ENCODE assay signal across 1 cellular context in the genomic region with DNA sequence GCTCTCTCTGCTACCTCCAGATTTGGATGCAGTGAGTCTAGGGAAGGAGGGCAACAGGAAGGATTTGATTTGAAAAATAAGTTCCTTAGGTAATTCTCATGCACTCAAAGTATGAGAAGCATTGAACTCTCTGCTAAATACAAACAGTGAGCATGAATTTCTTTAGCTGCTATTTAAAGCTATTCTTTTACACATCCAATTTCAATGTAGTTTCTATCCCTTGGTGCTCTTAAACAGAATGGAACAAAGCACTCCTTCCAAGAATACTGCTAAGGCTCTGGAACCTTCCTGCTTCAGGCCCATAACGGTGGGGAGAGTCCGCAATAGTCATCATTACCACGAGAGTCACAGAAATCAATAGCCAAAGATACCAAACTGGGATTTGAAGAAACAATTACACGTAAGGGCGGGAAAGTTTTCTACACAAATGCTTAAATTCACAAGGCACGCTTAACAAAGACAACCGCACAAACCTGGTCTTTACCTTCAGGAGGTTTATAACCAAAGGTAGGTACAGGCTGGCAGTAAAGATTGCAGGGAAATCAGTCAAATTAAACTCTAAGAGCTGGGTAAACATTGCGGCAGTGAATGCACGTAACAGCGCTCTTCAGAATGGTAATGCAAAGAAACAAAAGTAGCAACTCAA.
TF ChIP-seq lines count a peak whose summit lies in the region.

No MANE protein-coding gene starts in this region.

TF ChIP-seq in IMR-90, 13 proteins besides CTCF, POLR2A, EP300 and RAD21 (continued from another document):
- TF ChIP-seq NFE2L2 (IDR thresholded peaks at IDR 0.05; ENCODE audit: low read depth, low read length) (no peak), RCOR1 (IDR thresholded peaks at IDR 0.05; ENCODE audit: insufficient replicate concordance, low read length) (no peak), FOS (IDR thresholded peaks at IDR 0.05; ENCODE audit: low read depth, low read length) (no peak), MXI1 (IDR thresholded peaks at IDR 0.05; ENCODE audit: borderline replicate concordance, low read depth, low read length) (no peak), BHLHE40 (IDR thresholded peaks at IDR 0.05; ENCODE audit: low read depth, low read length) (no peak), RFX5 (IDR thresholded peaks at IDR 0.05; ENCODE audit: low read depth, low read length) (no peak)
- TF ChIP-seq, protein P1, sequence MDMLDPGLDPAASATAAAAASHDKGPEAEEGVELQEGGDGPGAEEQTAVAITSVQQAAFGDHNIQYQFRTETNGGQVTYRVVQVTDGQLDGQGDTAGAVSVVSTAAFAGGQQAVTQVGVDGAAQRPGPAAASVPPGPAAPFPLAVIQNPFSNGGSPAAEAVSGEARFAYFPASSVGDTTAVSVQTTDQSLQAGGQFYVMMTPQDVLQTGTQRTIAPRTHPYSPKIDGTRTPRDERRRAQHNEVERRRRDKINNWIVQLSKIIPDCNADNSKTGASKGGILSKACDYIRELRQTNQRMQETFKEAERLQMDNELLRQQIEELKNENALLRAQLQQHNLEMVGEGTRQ (IDR thresholded peaks at IDR 0.05; ENCODE audit: low read depth, low read length), result no peak
- TF ChIP-seq, protein P2, sequence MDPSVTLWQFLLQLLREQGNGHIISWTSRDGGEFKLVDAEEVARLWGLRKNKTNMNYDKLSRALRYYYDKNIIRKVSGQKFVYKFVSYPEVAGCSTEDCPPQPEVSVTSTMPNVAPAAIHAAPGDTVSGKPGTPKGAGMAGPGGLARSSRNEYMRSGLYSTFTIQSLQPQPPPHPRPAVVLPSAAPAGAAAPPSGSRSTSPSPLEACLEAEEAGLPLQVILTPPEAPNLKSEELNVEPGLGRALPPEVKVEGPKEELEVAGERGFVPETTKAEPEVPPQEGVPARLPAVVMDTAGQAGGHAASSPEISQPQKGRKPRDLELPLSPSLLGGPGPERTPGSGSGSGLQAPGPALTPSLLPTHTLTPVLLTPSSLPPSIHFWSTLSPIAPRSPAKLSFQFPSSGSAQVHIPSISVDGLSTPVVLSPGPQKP (IDR thresholded peaks at IDR 0.05; ENCODE audit: borderline replicate concordance, low read depth, low read length), result no peak
TF ChIP-seq in IMR-90: peak in this region for 0.
